ENCODE assay signal across 28 cellular contexts in the genomic region with DNA sequence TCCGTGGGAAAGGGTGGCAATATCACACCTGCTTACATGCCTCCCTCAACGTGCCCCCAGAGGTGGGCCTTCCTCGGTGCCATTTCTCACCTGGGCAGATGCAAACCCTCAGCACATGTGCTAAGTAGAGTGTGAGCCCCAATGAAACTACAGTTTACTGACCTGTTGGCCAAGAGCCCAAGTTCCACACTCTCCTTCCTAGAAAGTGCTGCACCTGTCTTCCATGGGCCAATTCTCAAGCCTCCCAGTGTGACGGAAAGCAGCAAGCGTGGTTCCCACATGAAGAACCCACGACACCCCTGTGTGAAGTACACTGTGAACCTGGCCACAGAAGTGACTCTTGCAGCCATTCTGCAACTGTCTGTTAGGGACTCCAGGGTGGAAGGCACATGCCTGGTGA.
"Had no signal": no experiment of that assay in that cellular context is flagged by ENCODE, and none has a peak within 500 bp of the region (broad histone marks: within the 10 kb centered on the region; RNA-seq: fewer than 3 reads in every experiment).

No MANE protein-coding gene starts in this region.

- H3K9me3 ChIP-seq: mucosa of descending colon, neutrophil, prostate gland, stomach, thyroid gland, upper lobe of left lung had no signal

- DNase-seq: activated CD4-positive, alpha-beta memory T cell treated with anti-CD3 and anti-CD28 coated beads for 36 hours; activated CD4-positive, alpha-beta T cell treated with anti-CD3 and anti-CD28 coated beads, Interleukin-2, amount 10 ng/mL, durations not matched to agents 24 days and 14 days; activated CD4-positive, CD25-positive, alpha-beta regulatory T cell treated with anti-CD3 and anti-CD28 coated beads, Interleukin-2, amount 50 U/mL, for 72 hours; activated naive CD4-positive, alpha-beta T cell treated with anti-CD3 and anti-CD28 coated beads for 36 hours; activated T-cell treated with anti-CD3 and anti-CD28 coated beads, Interleukin-2, amount 50 U/mL, for 48 hours; effector CD8-positive, alpha-beta T cell; glutamatergic neuron; left ventricle myocardium superior; mucosa of descending colon; nephron progenitor cell; retina; stimulated activated CD4-positive, alpha-beta T cell treated with anti-CD3 and anti-CD28 coated beads, Interleukin-12 subunit alpha, Interleukin-12 subunit beta, amount 100 ng/mL, for 4 hours; stimulated activated CD4-positive, alpha-beta T cell treated with anti-CD3 and anti-CD28 coated beads, Interleukin-4, amount 100 ng/mL, for 1 hour; stomach; T-helper 9 cell; thyroid gland; upper lobe of left lung had no signal

- H3K36me3 ChIP-seq: thyroid gland had no signal

- H3K27ac ChIP-seq: neutrophil, prostate gland, skin epidermis, stomach, thyroid gland, upper lobe of left lung, VCaP had no signal

- H3K27me3 ChIP-seq: neutrophil, stomach, thyroid gland, upper lobe of left lung had no signal

- H3K9me3 Mint-ChIP-seq: activated CD4-positive, alpha-beta memory T cell treated with anti-CD3 and anti-CD28 coated beads for 36 hours; activated CD4-positive, alpha-beta T cell treated with anti-CD3 and anti-CD28 coated beads, Interleukin-2, amount 10 ng/mL, durations not matched to agents 24 days and 14 days; activated naive CD4-positive, alpha-beta T cell treated with anti-CD3 and anti-CD28 coated beads for 36 hours; central memory CD8-positive, alpha-beta T cell; nephron progenitor cell; stimulated activated memory B cell treated with anti-CD40 and anti-IgM and Interleukin-4, amounts not matched to agents 10 μg/mL and 1 μg/mL and 100 μg/mL, for 72 hours had no signal

- ATAC-seq: left ventricle myocardium superior; mucosa of descending colon; sciatic nerve; stimulated activated memory B cell treated with anti-CD40 and anti-IgM and Interleukin-4, amounts not matched to agents 10 μg/mL and 1 μg/mL and 100 μg/mL, for 72 hours had no signal

- H3K4me1 ChIP-seq: prostate gland had no signal

- H3K27me3 Mint-ChIP-seq: activated CD4-positive, alpha-beta memory T cell treated with anti-CD3 and anti-CD28 coated beads for 36 hours; activated CD4-positive, alpha-beta T cell treated with anti-CD3 and anti-CD28 coated beads, Interleukin-2, amount 10 ng/mL, durations not matched to agents 24 days and 14 days; central memory CD8-positive, alpha-beta T cell; stimulated activated memory B cell treated with anti-CD40 and anti-IgM and Interleukin-4, amounts not matched to agents 10 μg/mL and 1 μg/mL and 100 μg/mL, for 72 hours had no signal

- H3K27ac Mint-ChIP-seq: activated CD4-positive, alpha-beta memory T cell treated with anti-CD3 and anti-CD28 coated beads for 36 hours; activated CD4-positive, alpha-beta T cell treated with anti-CD3 and anti-CD28 coated beads, Interleukin-2, amount 10 ng/mL, durations not matched to agents 24 days and 14 days; activated naive CD4-positive, alpha-beta T cell treated with anti-CD3 and anti-CD28 coated beads for 36 hours; nephron progenitor cell; stimulated activated memory B cell treated with anti-CD40 and anti-IgM and Interleukin-4, amounts not matched to agents 10 μg/mL and 1 μg/mL and 100 μg/mL, for 72 hours had no signal

- H3K4me3 ChIP-seq: mucosa of descending colon, prostate gland, skin epidermis, stomach, thyroid gland, upper lobe of left lung had no signal

- H3K4me3 Mint-ChIP-seq: activated CD4-positive, alpha-beta memory T cell treated with anti-CD3 and anti-CD28 coated beads for 36 hours; activated CD4-positive, alpha-beta T cell treated with anti-CD3 and anti-CD28 coated beads, Interleukin-2, amount 10 ng/mL, durations not matched to agents 24 days and 14 days; activated naive CD4-positive, alpha-beta T cell treated with anti-CD3 and anti-CD28 coated beads for 36 hours; central memory CD8-positive, alpha-beta T cell; nephron progenitor cell; stimulated activated memory B cell treated with anti-CD40 and anti-IgM and Interleukin-4, amounts not matched to agents 10 μg/mL and 1 μg/mL and 100 μg/mL, for 72 hours had no signal

- FAIRE-seq: bronchial epithelial cell, frontal cortex, islet of Langerhans, TTC549 had no signal
